Comparison of ENCODE assay signal across 22 cellular contexts in the genomic region with DNA sequence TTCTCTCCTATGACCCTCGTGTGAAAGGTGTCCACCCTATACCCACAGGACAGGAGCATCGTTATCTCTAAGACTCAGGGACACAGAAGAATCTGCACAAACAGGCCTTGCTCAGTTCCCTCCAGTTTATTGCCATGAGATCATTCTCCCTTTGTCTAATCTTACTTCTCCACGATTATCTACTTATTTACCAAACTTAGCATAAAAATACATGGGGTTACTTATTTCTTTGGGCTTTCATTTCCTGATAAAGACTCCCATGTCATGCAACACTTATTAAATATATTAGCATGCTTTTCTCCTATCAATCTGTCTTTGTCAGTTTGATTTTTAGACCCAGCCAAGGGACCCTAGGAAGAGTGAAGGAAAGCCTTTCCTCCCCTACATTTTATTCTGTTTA.
DNase-seq lines count a peak whose midpoint lies in the region; ATAC-seq, FAIRE-seq and TF ChIP-seq lines count a peak whose summit lies in the region.
"Had no signal": no experiment of that assay in that cellular context is flagged by ENCODE, and none has a peak within 500 bp of the region (broad histone marks: within the 10 kb centered on the region; RNA-seq: fewer than 3 reads in every experiment).

No MANE protein-coding gene starts in this region.

- TF ChIP-seq CTCF in GM23338 (conservative IDR thresholded peaks at IDR 0.05; ENCODE audit: low read depth in 2 of 2) (no peak), GM12878 (IDR thresholded peaks at IDR 0.05 in 2 of 3, conservative IDR thresholded peaks at IDR 0.05 in 1 of 3; ENCODE audit: control insufficient read depth in 2 of 3, extremely low read depth in 1 of 3, insufficient read depth in 1 of 3, low read depth in 3 of 3, low read length in 3 of 3) (no peak), transverse colon (IDR thresholded peaks at IDR 0.05) (no peak)

- peaks cover 49% of the 10 kb centered on the region for H3K9me3 Mint-ChIP-seq in GM23338

- 8% methylated on average over 3 of the region's 3 CpGs for WGBS in GM12878 (ENCODE audit: insufficient coverage, insufficient replicate concordance, low lambda C conversion rate, missing lambda C conversion rate)
- WGBS in transverse colon (ENCODE audit: low coverage in 1 of 2), 2 donors, result 39 to 50% methylated on average over 2 to 3 of the region's 3 CpGs

- TF ChIP-seq RAD21 in GM12878 (IDR thresholded peaks at IDR 0.05; ENCODE audit: insufficient read depth, low read depth, low read length), result no peak

- SMC1A ChIA-PET in GM12878 (lab: Charles Lee; ENCODE audit: uncharacterized antibody, unreplicated experiment), result interaction anchor here (1.0 to 2.2 kb wide), 4 partner anchors 11 to 22 kb away, joined by 3 to 12 read pairs (median 4); no protein-coding TSS in a partner anchor

- DNase-seq in GM23338 (ENCODE audit: low spot score) (no peak), HAP-1 (ENCODE audit: low spot score in 2 of 2) (peak; percentile 39 to 90), GM12878 (ENCODE audit: low read depth, low spot score) (no peak), NCI-H345 (lab: John Stamatoyannopoulos, UW) (no peak), transverse colon (no peak), NCI-H82 treated with DMSO at 0.1 percent for 48 hours (lab: John Stamatoyannopoulos, UW; ENCODE audit: unreplicated experiment) (no peak)
- DNase-seq: AML-193; Caco-2; Calu3; CD4-positive, alpha-beta T cell; CD8-positive, alpha-beta T cell; DMS79 treated with DMSO at 0.1 percent for 48 hours; GF-D8 had no signal

- H3K4me2 ChIP-seq in GM23338, result peak overlapping the region; percentile 34; the same call in 1 of the 2 replicates
- H3K4me2 ChIP-seq in GM12878 (ENCODE audit: control insufficient read depth, insufficient read depth), result no peak overlapping the region
- H3K4me2 ChIP-seq: A549; BLaER1 treated with 17β-estradiol and CSF1 and Interleukin-3, amounts not matched to agents 10 nM and 100 nM had no signal

- CTCF ChIA-PET in GM12878 (lab: Yijun Ruan, JAX), result no interaction called here

- H3K9me3 ChIP-seq in HAP-1 (0 out of 2 replicates have a peak, but pooled peaks cover 2% of the 10 kb centered on the region), GM12878 (replicated peaks; ENCODE audit: control insufficient read depth, insufficient read depth, low read length) (no peaks in the 10 kb centered on the region; the same call in 2 of the 3 replicates), transverse colon (no peaks in the 10 kb centered on the region)

- ATAC-seq in GM23338 (no peak), GM12878 (peak; percentile 56)
- ATAC-seq: A549; CD8-positive, alpha-beta T cell had no signal

- H3K4me3 ChIP-seq in GM23338 (no peak overlapping the region), HAP-1 (no peak overlapping the region), GM12878 (no peak overlapping the region), transverse colon (no peak overlapping the region)
- H3K4me3 ChIP-seq: A549; BLaER1 treated with 17β-estradiol and CSF1 and Interleukin-3, amounts not matched to agents 10 nM and 100 nM had no signal

- no peaks in the 10 kb centered on the region for H3F3A ChIP-seq in GM23338 (replicated peaks; ENCODE audit: low read depth)

- H3K9me2 ChIP-seq in GM23338 (ENCODE audit: insufficient read depth), result no peaks in the 10 kb centered on the region

- POLR2A ChIA-PET in GM12878 (lab: Charles Lee), result interaction anchor here (0.6 to 1.2 kb wide), 2 partner anchors 9 to 223 kb away, joined by 4 read pairs; no protein-coding TSS in a partner anchor

- H3K4me1 Mint-ChIP-seq in GM23338, result peaks cover 39% of the 10 kb centered on the region
- H3K4me1 Mint-ChIP-seq: B cell had no signal

- H3K36me3 ChIP-seq in GM23338 (ENCODE audit: insufficient read depth), result peaks cover 12% of the 10 kb centered on the region
- H3K36me3 ChIP-seq in HAP-1 (replicated peaks), result no peaks in the 10 kb centered on the region
- H3K36me3 ChIP-seq in GM12878 (ENCODE audit: control insufficient read depth in 2 of 2, insufficient read depth in 2 of 2, low read length in 1 of 2), result no peaks in the 10 kb centered on the region
- H3K36me3 ChIP-seq in transverse colon, result no peaks in the 10 kb centered on the region
- H3K36me3 ChIP-seq: BLaER1 treated with 17β-estradiol and CSF1 and Interleukin-3, amounts not matched to agents 10 nM and 100 nM had no signal

- in situ Hi-C loops in HAP-1 (cut with MboI; ENCODE audit: low sequenced_read_pairs), result no loop called here
- in situ Hi-C loops in GM12878 (cut with MboI), result no loop called here
- in situ Hi-C loops in transverse colon (cut with MboI; ENCODE audit: low pct_ligation_motif_present in 1 of 4, low pct_unique_long_range_greater_than_20kb in 1 of 4, low sequenced_read_pairs in 3 of 4), result no loop called here

- peaks cover 54% of the 10 kb centered on the region for H3K36me3 Mint-ChIP-seq in GM23338 (ENCODE audit: low read depth)
- H3K36me3 Mint-ChIP-seq: CD8-positive, alpha-beta T cell had no signal

- H4K20me1 ChIP-seq in GM23338 (replicated peaks; ENCODE audit: insufficient read depth) (no peaks in the 10 kb centered on the region), GM12878 (ENCODE audit: control insufficient read depth, insufficient read depth) (no peaks in the 10 kb centered on the region)
- H4K20me1 ChIP-seq: BLaER1 treated with 17β-estradiol and CSF1 and Interleukin-3, amounts not matched to agents 10 nM and 100 nM had no signal

- H3K27me3 Mint-ChIP-seq in GM23338 (ENCODE audit: insufficient read depth, low read depth, poor library complexity), result no peaks in the 10 kb centered on the region
- H3K27me3 Mint-ChIP-seq: B cell had no signal

- RAD21 ChIA-PET in GM12878 (lab: Charles Lee; ENCODE audit: unreplicated experiment), result no interaction called here

- H3K4me1 ChIP-seq in GM23338 (ENCODE audit: insufficient read depth) (peaks cover 26% of the 10 kb centered on the region), HAP-1 (peaks cover 18% of the 10 kb centered on the region), GM12878 (ENCODE audit: control insufficient read depth, insufficient read depth, low read length) (no peaks in the 10 kb centered on the region), transverse colon (no peaks in the 10 kb centered on the region)
- H3K4me1 ChIP-seq: A549; BLaER1 treated with 17β-estradiol and CSF1 and Interleukin-3, amounts not matched to agents 10 nM and 100 nM; Caco-2 had no signal

- TF ChIP-seq EP300 in GM12878 (IDR thresholded peaks at IDR 0.05; ENCODE audit: borderline replicate concordance in 1 of 2, control insufficient read depth in 1 of 2, low read depth in 2 of 2, low read length in 2 of 2) (no peak), transverse colon (IDR thresholded peaks at IDR 0.05; ENCODE audit: low read depth) (no peak)

- H2AFZ ChIP-seq in GM23338, result no peak overlapping the region
- no peak overlapping the region for H2AFZ ChIP-seq in GM12878 (ENCODE audit: control insufficient read depth, low read depth, low read length)

- H3K79me2 ChIP-seq in GM23338 (replicated peaks; ENCODE audit: insufficient read depth) (no peaks in the 10 kb centered on the region), GM12878 (ENCODE audit: control insufficient read depth, insufficient read depth, low read length) (no peaks in the 10 kb centered on the region)

- TF ChIP-seq POLR2A in GM12878 (IDR thresholded peaks at IDR 0.05; ENCODE audit: low read depth, low read length) (no peak), transverse colon (IDR thresholded peaks at IDR 0.05) (no peak)

- no peaks in the 10 kb centered on the region for H3K27me3 ChIP-seq in GM23338 (ENCODE audit: insufficient read depth)
- no peaks in the 10 kb centered on the region for H3K27me3 ChIP-seq in HAP-1 (ENCODE audit: low read depth)
- no peaks in the 10 kb centered on the region for H3K27me3 ChIP-seq in GM12878 (replicated peaks in 1 of 2; ENCODE audit: control insufficient read depth in 2 of 2, insufficient read depth in 2 of 2, low read length in 1 of 2)
- no peaks in the 10 kb centered on the region for H3K27me3 ChIP-seq in transverse colon
- H3K27me3 ChIP-seq: BLaER1 treated with 17β-estradiol and CSF1 and Interleukin-3, amounts not matched to agents 10 nM and 100 nM had no signal

- intact Hi-C loops in GM12878 (cut with micrococcal nuclease; ENCODE audit: unreplicated experiment), result no loop called here
- intact Hi-C loops in transverse colon (cut with DNase I; ENCODE audit: low total_unique reads), result no loop called here

- FAIRE-seq in GM12878 (lab: Jason Lieb, UNC), result no peak
- FAIRE-seq: A549, D721Med, G401.6, GM12892, GM18507 had no signal

- peak overlapping the region; percentile 73 for H3K27ac Mint-ChIP-seq in GM23338
- H3K27ac Mint-ChIP-seq: B cell; CD4-positive, alpha-beta T cell; CD8-positive, alpha-beta T cell had no signal

- H3K4me3 Mint-ChIP-seq in GM23338, result no peak overlapping the region
- H3K4me3 Mint-ChIP-seq: B cell; CD4-positive, alpha-beta T cell; CD8-positive, alpha-beta T cell had no signal

- no TSS peak for BruUV-seq in GM12878 (replicated peaks; lab: Mats Ljungman, UMichigan)

- peak overlapping the region; percentile 46; the same call in 1 of the 2 replicates for H3K27ac ChIP-seq in GM23338 (ENCODE audit: low read depth)
- H3K27ac ChIP-seq in GM12878 (ENCODE audit: control insufficient read depth, insufficient read depth), result no peak overlapping the region
- no peak overlapping the region for H3K27ac ChIP-seq in transverse colon
- H3K27ac ChIP-seq: 22Rv1; A549; BLaER1 treated with 17β-estradiol and CSF1 and Interleukin-3, amounts not matched to agents 10 nM and 100 nM; C4-2B had no signal

- no peak overlapping the region for H3K9ac ChIP-seq in GM12878 (ENCODE audit: control insufficient read depth, insufficient read depth, low read length)
- H3K9ac ChIP-seq: BLaER1 treated with 17β-estradiol and CSF1 and Interleukin-3, amounts not matched to agents 10 nM and 100 nM had no signal

TF ChIP-seq in GM23338, 12 proteins besides CTCF, POLR2A, EP300 and RAD21 (continues in another document):
- no peak for TF ChIP-seq STAT1 (IDR thresholded peaks at IDR 0.05; ENCODE audit: unreplicated experiment)
- TF ChIP-seq NANOG (IDR thresholded peaks at IDR 0.05; ENCODE audit: borderline replicate concordance), result no peak
- TF ChIP-seq ZNF114 (CRISPR knock-in tag; IDR thresholded peaks at IDR 0.05), result no peak

TF ChIP-seq in GM12878, 131 proteins besides CTCF, POLR2A, EP300 and RAD21 (continues in another document):
- TF ChIP-seq MTA2 (IDR thresholded peaks at IDR 0.05; ENCODE audit: low read depth) (no peak), TBL1XR1 (IDR thresholded peaks at IDR 0.05; ENCODE audit: low read depth, low read length) (no peak), RBBP5 (conservative IDR thresholded peaks at IDR 0.05) (no peak), EGR1 (IDR thresholded peaks at IDR 0.05; ENCODE audit: borderline replicate concordance in 1 of 2, low read depth in 2 of 2, low read length in 2 of 2) (no peak)

Comparison
In these comparisons a context has a peak if more than half of its experiments do, and no peak if none do; other contexts are left out.
1. DNase-seq: peak in HAP-1 (2 of 2); none in GM23338 (single experiment), GM12878 (single experiment), NCI-H345 (single experiment), transverse colon (single experiment) and NCI-H82 treated with DMSO at 0.1 percent for 48 hours (single experiment).